8 cellular contexts compared by ENCODE assay signal in the genomic region with DNA sequence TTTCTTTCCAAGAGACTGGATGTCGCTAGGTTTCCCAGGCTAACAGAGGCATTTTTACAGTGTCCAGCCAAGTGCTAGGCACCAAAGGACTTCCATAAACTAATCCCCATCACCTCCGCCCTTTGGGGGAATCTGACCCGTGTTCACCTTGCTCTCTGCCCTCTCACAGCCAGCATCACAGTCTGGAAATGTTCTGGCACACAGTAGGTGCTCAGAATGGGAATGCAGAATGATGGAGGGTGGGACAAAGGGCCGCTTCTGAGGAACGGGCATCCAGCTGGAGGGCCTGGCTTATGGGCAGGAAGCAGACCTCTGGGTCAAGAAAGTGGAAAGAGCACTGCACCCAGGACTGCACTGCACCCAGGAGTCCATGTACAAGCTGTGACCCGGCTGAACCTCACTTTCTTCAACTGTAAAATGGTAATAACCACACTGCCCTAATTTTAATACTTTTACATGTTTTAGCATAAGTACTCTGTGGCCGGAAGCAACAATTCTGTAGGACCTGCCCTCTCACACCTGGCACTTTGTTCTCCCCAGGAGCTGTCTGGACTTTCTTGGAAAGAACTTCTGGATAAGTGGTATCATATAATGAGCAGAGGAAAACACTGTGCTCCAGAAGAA. TPM values are rescaled to one million over a fixed set of nuclear protein-coding genes. Genes with fewer than 3 reads are reported as not detected.
DNase-seq lines count a peak whose midpoint lies in the region; ATAC-seq and TF ChIP-seq lines count a peak whose summit lies in the region.

No MANE protein-coding gene starts in this region.

- ATAC-seq in PC-3 (no peak), HG02970 (IDR thresholded peaks at IDR 0.05; ENCODE audit: low FRiP score, unreplicated experiment) (no peak)

- CTCF ChIA-PET in PC-3 (lab: Charles Lee), result interaction anchor here (0.7 to 1.2 kb wide), 2 partner anchors 10 to 24 kb away, joined by 6 to 10 read pairs; no protein-coding TSS in a partner anchor

- H2AFZ ChIP-seq in PC-3 (ENCODE audit: low read length) (peak overlapping the region; percentile 88), trophoblast cell (ENCODE audit: insufficient read depth, low read length, poor library complexity) (no peak overlapping the region)

- no peaks in the 10 kb centered on the region for H3K9me2 ChIP-seq in PC-3 (replicated peaks; ENCODE audit: low read length)

- peak overlapping the region; percentile 75 for H3K9ac ChIP-seq in PC-3 (ENCODE audit: low read length)
- H3K9ac ChIP-seq in trophoblast cell (ENCODE audit: low read length), result no peak overlapping the region

- no peak overlapping the region for H3K14ac ChIP-seq in trophoblast cell (ENCODE audit: low read length)

- DNase-seq in GM06990 (ENCODE audit: extremely low read depth, insufficient read length), result no peak
- no peak for DNase-seq in PC-3
- no peak for DNase-seq in epithelial cell of prostate (ENCODE audit: low read depth, low spot score)
- no peak for DNase-seq in trophoblast cell
- no peak for DNase-seq in stimulated activated CD4-positive, alpha-beta T cell treated with anti-CD3 and anti-CD28 coated beads, Interleukin-1b, Interleukin-23, amount 100 ng/mL, for 48 hours
- DNase-seq in foreskin melanocyte, result no peak
- DNase-seq in OCI-M1 (lab: John Stamatoyannopoulos, UW), result no peak

- intact Hi-C loops in PC-3 (cut with micrococcal nuclease), result loop anchor here (1.0 kb wide), 1 partner anchor 269 kb away; no protein-coding TSS in a partner anchor

- H3K27me3 ChIP-seq in GM06990 (replicated peaks; ENCODE audit: control insufficient read depth, insufficient read depth, low read length) (no peaks in the 10 kb centered on the region), PC-3 (ENCODE audit: low read length) (no peaks in the 10 kb centered on the region), trophoblast cell (ENCODE audit: insufficient read depth, low read length) (no peaks in the 10 kb centered on the region)

- no peak overlapping the region for H2BK120ac ChIP-seq in trophoblast cell (ENCODE audit: insufficient read depth, low read length, poor library complexity)

- peak overlapping the region; percentile 44; the same call in 1 of the 2 replicates for H3K27ac ChIP-seq in PC-3 (ENCODE audit: low read length)
- H3K27ac ChIP-seq in epithelial cell of prostate, result peak overlapping the region; percentile 51
- H3K27ac ChIP-seq in trophoblast cell (ENCODE audit: low read depth, low read length), result no peak overlapping the region

- no peaks in the 10 kb centered on the region for H3F3A ChIP-seq in PC-3 (ENCODE audit: low read length, unreplicated experiment)

- peaks cover 5% of the 10 kb centered on the region for H3K79me1 ChIP-seq in trophoblast cell (ENCODE audit: low read length)

- no peak overlapping the region for H3K23ac ChIP-seq in trophoblast cell (ENCODE audit: low read length)

- POLR2A ChIA-PET in PC-3 (lab: Charles Lee; ENCODE audit: unreplicated experiment), result no interaction called here

- H4K91ac ChIP-seq in trophoblast cell (ENCODE audit: low read depth, low read length), result no peak overlapping the region

- no peak overlapping the region for H2BK5ac ChIP-seq in trophoblast cell (ENCODE audit: low read depth, low read length, poor library complexity)

- no TSS peak for BruUV-seq in PC-3 (replicated peaks; lab: Mats Ljungman, UMichigan)

- H2AK5ac ChIP-seq in trophoblast cell (ENCODE audit: low read length), result no peak overlapping the region

- H3K4me1 ChIP-seq in PC-3 (ENCODE audit: insufficient read depth, low read length) (peaks cover 17% of the 10 kb centered on the region; the same call in 1 of the 2 replicates), trophoblast cell (ENCODE audit: control insufficient read depth in 1 of 2, insufficient read depth in 2 of 2, low read length in 2 of 2) (peaks cover 2 to 3% of the 10 kb centered on the region in 2 experiments)

- H3K4me2 ChIP-seq in PC-3 (ENCODE audit: low read length), result peak overlapping the region; percentile 82
- peak overlapping the region; percentile 84 for H3K4me2 ChIP-seq in trophoblast cell (ENCODE audit: low read length)

- H3K18ac ChIP-seq in trophoblast cell (ENCODE audit: low read length), result no peak overlapping the region

- H2BK12ac ChIP-seq in trophoblast cell (ENCODE audit: low read length), result no peak overlapping the region

- no peak for TF ChIP-seq CTCF in GM06990 (IDR thresholded peaks at IDR 0.05; ENCODE audit: insufficient read depth, low read length, poor library complexity, severe bottlenecking)
- no peak for TF ChIP-seq CTCF in PC-3 (conservative IDR thresholded peaks at IDR 0.05; ENCODE audit: low read depth, low read length)

- no peaks in the 10 kb centered on the region for H4K20me1 ChIP-seq in PC-3 (ENCODE audit: low read length)

- H3K4me3 ChIP-seq in GM06990 (replicated peaks; ENCODE audit: low read depth, low read length) (peak overlapping the region; percentile 62), PC-3 (ENCODE audit: low read length) (peak overlapping the region; percentile 69), trophoblast cell (ENCODE audit: low read depth, low read length) (no peak overlapping the region)

- H3K4ac ChIP-seq in trophoblast cell (ENCODE audit: low read depth, low read length), result no peak overlapping the region

- H3K36me3 ChIP-seq in GM06990 (ENCODE audit: control insufficient read depth, insufficient read depth, low read length) (0 out of 2 replicates have a peak, but pooled peaks cover 2% of the 10 kb centered on the region), PC-3 (ENCODE audit: low read depth, low read length) (no peaks in the 10 kb centered on the region), trophoblast cell (ENCODE audit: control insufficient read depth in 1 of 2, insufficient read depth in 2 of 2, low read length in 2 of 2) (peaks cover 3 to 4% of the 10 kb centered on the region in 2 experiments)

- H3K9me3 ChIP-seq in PC-3 (ENCODE audit: low read length) (no peaks in the 10 kb centered on the region), trophoblast cell (ENCODE audit: insufficient read depth, low read depth, low read length) (no peaks in the 10 kb centered on the region)

- no peak overlapping the region for H4K12ac ChIP-seq in trophoblast cell (ENCODE audit: low read depth, low read length)

- WGBS in trophoblast cell (ENCODE audit: extremely low coverage, insufficient coverage, insufficient read length), result no CpG with 5 or more reads among the region's 7 CpGs

- no peak overlapping the region for H4K8ac ChIP-seq in trophoblast cell (ENCODE audit: low read depth, low read length)

- H3K79me2 ChIP-seq in PC-3 (ENCODE audit: low read length), result peaks cover 2% of the 10 kb centered on the region
- H3K79me2 ChIP-seq in trophoblast cell (ENCODE audit: control insufficient read depth, insufficient read depth, low read length, poor library complexity), result peaks cover 4% of the 10 kb centered on the region

RNA-seq across cellular contexts. Expression of a gene that starts 0.9 kb away (rescaled TPM):
- 20.4 and 25.9 TPM in 2 replicates for total RNA-seq in PC-3 (2014; rRNA removed)
- polyA plus RNA-seq in trophoblast cell (2013), result 9.5 and 10.1 TPM in 2 replicates

RNA-seq across cellular contexts. Expression of a gene that starts 4.8 kb away (rescaled TPM):
- 20.8 and 29.5 TPM in 2 replicates for total RNA-seq in PC-3 (2014; rRNA removed)
- polyA plus RNA-seq in trophoblast cell (2013), result 12.8 and 12.9 TPM in 2 replicates

RNA-seq across cellular contexts. Expression of a gene that starts 57.0 kb away (rescaled TPM):
- total RNA-seq in PC-3 (2014; rRNA removed), result 120 and 140 TPM in 2 replicates
- 316 and 319 TPM in 2 replicates for polyA plus RNA-seq in trophoblast cell (2013)

RNA-seq across cellular contexts. Expression of a gene that starts 58.1 kb away (rescaled TPM):
- total RNA-seq in PC-3 (2014; rRNA removed), result 15.0 and 18.3 TPM in 2 replicates
- polyA plus RNA-seq in trophoblast cell (2013), result 10.0 and 10.5 TPM in 2 replicates
